24 cellular contexts compared by ENCODE assay signal in the genomic region with DNA sequence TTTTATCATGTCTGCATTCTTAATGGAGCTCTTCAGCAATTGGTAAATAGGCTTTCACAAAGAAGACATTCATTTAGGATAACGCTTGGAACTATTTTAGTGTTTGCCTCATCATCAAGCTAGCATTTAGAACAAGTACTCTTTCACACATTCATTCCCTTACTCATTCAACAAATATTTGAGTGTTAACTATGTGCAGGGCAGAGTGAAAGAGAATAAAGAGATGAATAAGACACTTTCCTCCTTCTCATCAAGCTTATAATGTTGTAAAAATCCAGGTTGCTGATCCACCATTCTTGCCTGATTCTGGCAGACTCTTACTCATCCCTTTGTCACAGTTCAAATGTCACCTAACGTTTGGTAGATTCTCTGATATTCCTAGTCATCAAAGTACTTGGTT.
A peak's percentile ranks its signal among the peaks of the same experiment; 100 is the strongest.
DNase-seq lines count a peak whose midpoint lies in the region; ATAC-seq, FAIRE-seq and TF ChIP-seq lines count a peak whose summit lies in the region.
"Had no signal": no experiment of that assay in that cellular context is flagged by ENCODE, and none has a peak within 500 bp of the region (broad histone marks: within the 10 kb centered on the region; RNA-seq: fewer than 3 reads in every experiment).

No MANE protein-coding gene starts in this region.

- H2AFZ ChIP-seq in mammary epithelial cell (ENCODE audit: low read depth, low read length), result peak overlapping the region; percentile 25
- no peak overlapping the region for H2AFZ ChIP-seq in astrocyte (ENCODE audit: low read depth, low read length)
- H2AFZ ChIP-seq in keratinocyte (ENCODE audit: control insufficient read depth, low read length), result peak overlapping the region; percentile 26

- H3K4me1 ChIP-seq in mammary epithelial cell (ENCODE audit: insufficient read depth, low read length) (peaks cover 8% of the 10 kb centered on the region), breast epithelium (no peaks in the 10 kb centered on the region), astrocyte (ENCODE audit: insufficient read depth, low read length) (no peaks in the 10 kb centered on the region), keratinocyte (ENCODE audit: control insufficient read depth, extremely low read depth, insufficient read depth, low read length) (peaks cover 11% of the 10 kb centered on the region), BE2C (no peaks in the 10 kb centered on the region)
- H3K4me1 ChIP-seq: colonic mucosa, prostate gland, SJSA1, transverse colon had no signal

- H3K9me3 ChIP-seq in mammary epithelial cell (replicated peaks; ENCODE audit: insufficient read depth, low read length) (no peaks in the 10 kb centered on the region), breast epithelium (no peaks in the 10 kb centered on the region), astrocyte (ENCODE audit: insufficient read depth, low read depth, low read length) (no peaks in the 10 kb centered on the region), keratinocyte (ENCODE audit: control insufficient read depth, low read depth, low read length) (no peaks in the 10 kb centered on the region), BE2C (no peaks in the 10 kb centered on the region)
- H3K9me3 ChIP-seq: colonic mucosa, prostate gland, transverse colon had no signal

- no peaks in the 10 kb centered on the region for H3K36me3 ChIP-seq in mammary epithelial cell (ENCODE audit: insufficient read depth, low read length)
- no peaks in the 10 kb centered on the region for H3K36me3 ChIP-seq in breast epithelium
- H3K36me3 ChIP-seq in astrocyte (ENCODE audit: insufficient read depth, low read length), result no peaks in the 10 kb centered on the region
- no peaks in the 10 kb centered on the region for H3K36me3 ChIP-seq in keratinocyte (ENCODE audit: control insufficient read depth in 2 of 2, extremely low read depth in 1 of 2, insufficient read depth in 2 of 2, low read length in 2 of 2)
- no peaks in the 10 kb centered on the region for H3K36me3 ChIP-seq in BE2C
- H3K36me3 ChIP-seq: colonic mucosa, prostate gland, SJSA1, transverse colon had no signal

- TF ChIP-seq CTCF in mammary epithelial cell (conservative IDR thresholded peaks at IDR 0.05 in 1 of 2, IDR thresholded peaks at IDR 0.05 in 1 of 2; ENCODE audit: extremely low read depth in 1 of 2, insufficient read depth in 1 of 2, low read depth in 1 of 2, low read length in 2 of 2), result no peak
- no peak for TF ChIP-seq CTCF in breast epithelium (IDR thresholded peaks at IDR 0.05)
- no peak for TF ChIP-seq CTCF in astrocyte (IDR thresholded peaks at IDR 0.05; ENCODE audit: insufficient read depth, low read depth, low read length)
- TF ChIP-seq CTCF in keratinocyte (optimal IDR thresholded peaks at IDR 0.05 in 1 of 3, IDR thresholded peaks at IDR 0.05 in 1 of 3, conservative IDR thresholded peaks at IDR 0.05 in 1 of 3; ENCODE audit: extremely low read depth in 1 of 3, insufficient read depth in 2 of 3, low read length in 3 of 3), result no peak
- TF ChIP-seq CTCF in BE2C (IDR thresholded peaks at IDR 0.05; ENCODE audit: low read depth, low read length), result no peak

- in situ Hi-C loops in mammary epithelial cell (cut with MboI; ENCODE audit: low sequenced_read_pairs in 2 of 2), result no loop called here

- dilution Hi-C loops in mammary epithelial cell (cut with HindIII; ENCODE audit: low sequenced_read_pairs), result no loop called here
- dilution Hi-C loops in keratinocyte (cut with MboI; ENCODE audit: extremely low pct_ligation_motif_present, low sequenced_read_pairs), result no loop called here

- no peaks in the 10 kb centered on the region for H3K4me1 Mint-ChIP-seq in astrocyte (ENCODE audit: low read depth, unreplicated experiment)
- H3K4me1 Mint-ChIP-seq: memory B cell, nephron had no signal

- CTCF ChIA-PET in mammary epithelial cell (lab: Charles Lee; ENCODE audit: low non-redundant PET), result no interaction called here

- FAIRE-seq in astrocyte (lab: Jason Lieb, UNC), result no peak
- FAIRE-seq in keratinocyte (lab: Jason Lieb, UNC), result peak; percentile 90
- FAIRE-seq: A204.1, endometrium, HTR-8/SVneo had no signal

- no peaks in the 10 kb centered on the region for H3K79me2 ChIP-seq in mammary epithelial cell (ENCODE audit: insufficient read depth, low read length)
- no peaks in the 10 kb centered on the region for H3K79me2 ChIP-seq in astrocyte (ENCODE audit: insufficient read depth, low read length)
- H3K79me2 ChIP-seq in keratinocyte (ENCODE audit: control insufficient read depth, insufficient read depth, low read length), result no peaks in the 10 kb centered on the region

- no peak overlapping the region for H3K4me3 ChIP-seq in mammary epithelial cell (replicated peaks in 1 of 3; ENCODE audit: insufficient read depth in 1 of 3, low read depth in 2 of 3, low read length in 3 of 3)
- no peak overlapping the region for H3K4me3 ChIP-seq in breast epithelium
- no peak overlapping the region for H3K4me3 ChIP-seq in astrocyte (ENCODE audit: insufficient read depth, low read depth, low read length)
- H3K4me3 ChIP-seq in keratinocyte (ENCODE audit: control insufficient read depth in 2 of 3, extremely low read depth in 1 of 3, insufficient read depth in 2 of 3, low read depth in 1 of 3, low read length in 3 of 3), result no peak overlapping the region
- H3K4me3 ChIP-seq in BE2C (ENCODE audit: low read depth, low read length), result no peak overlapping the region
- H3K4me3 ChIP-seq: colonic mucosa, prostate gland, SJSA1, transverse colon had no signal

- TF ChIP-seq POLR2A in breast epithelium (IDR thresholded peaks at IDR 0.05), result no peak

- H3K9me1 ChIP-seq in keratinocyte (ENCODE audit: control insufficient read depth, extremely low read depth, insufficient read depth, low read length), result no peaks in the 10 kb centered on the region

- H3K27ac ChIP-seq in mammary epithelial cell (ENCODE audit: insufficient read depth, low read depth, low read length) (peak overlapping the region; percentile 41), breast epithelium (no peak overlapping the region), astrocyte (ENCODE audit: low read depth, low read length) (peak overlapping the region; percentile 45), keratinocyte (ENCODE audit: control insufficient read depth, insufficient read depth, low read length) (no peak overlapping the region)
- H3K27ac ChIP-seq: colonic mucosa, prostate gland, SJSA1, transverse colon had no signal

- H3K27me3 ChIP-seq in mammary epithelial cell (ENCODE audit: insufficient read depth, low read length) (no peaks in the 10 kb centered on the region), breast epithelium (no peaks in the 10 kb centered on the region), astrocyte (ENCODE audit: insufficient read depth, low read length) (no peaks in the 10 kb centered on the region), keratinocyte (ENCODE audit: control insufficient read depth, extremely low read depth, insufficient read depth, low read length) (no peaks in the 10 kb centered on the region), BE2C (no peaks in the 10 kb centered on the region)
- H3K27me3 ChIP-seq: colonic mucosa, SJSA1, transverse colon had no signal

- no peak overlapping the region for H3K4me3 Mint-ChIP-seq in astrocyte (ENCODE audit: unreplicated experiment)
- H3K4me3 Mint-ChIP-seq: memory B cell, nephron had no signal

- H3K36me3 Mint-ChIP-seq in astrocyte (ENCODE audit: low read depth, unreplicated experiment), result no peaks in the 10 kb centered on the region
- H3K36me3 Mint-ChIP-seq: memory B cell had no signal

- no peak for ATAC-seq in HG02588 (IDR thresholded peaks at IDR 0.05; ENCODE audit: unreplicated experiment)

- no TSS peak for BruUV-seq in mammary epithelial cell (replicated peaks; lab: Mats Ljungman, UMichigan)

- no peaks in the 10 kb centered on the region for H3K27me3 Mint-ChIP-seq in astrocyte (ENCODE audit: low read depth, unreplicated experiment)

- H4K20me1 ChIP-seq in mammary epithelial cell (ENCODE audit: insufficient read depth, low read length), result no peaks in the 10 kb centered on the region
- H4K20me1 ChIP-seq in astrocyte (ENCODE audit: insufficient read depth, low read length), result no peaks in the 10 kb centered on the region
- H4K20me1 ChIP-seq in keratinocyte (ENCODE audit: control insufficient read depth, extremely low read depth, insufficient read depth, low read length), result no peaks in the 10 kb centered on the region

- peaks cover 1% of the 10 kb centered on the region for H3K9me3 Mint-ChIP-seq in astrocyte (ENCODE audit: unreplicated experiment)

- H3K4me2 ChIP-seq in mammary epithelial cell (ENCODE audit: insufficient read depth, low read depth, low read length), result no peak overlapping the region
- H3K4me2 ChIP-seq in astrocyte (ENCODE audit: low read length), result no peak overlapping the region
- H3K4me2 ChIP-seq in keratinocyte (ENCODE audit: control insufficient read depth, extremely low read depth, insufficient read depth, low read depth, low read length), result no peak overlapping the region

- intact Hi-C loops in mammary epithelial cell (cut with micrococcal nuclease) (loop anchor here (5.0 kb wide), 1 partner anchor 61 kb away; no protein-coding TSS in a partner anchor), breast epithelium (cut with DNase I; ENCODE audit: low total_unique reads) (no loop called here)

- no peak overlapping the region for H3K27ac Mint-ChIP-seq in astrocyte (ENCODE audit: unreplicated experiment)
- H3K27ac Mint-ChIP-seq: memory B cell, nephron had no signal

- DNase-seq in mammary epithelial cell (peak; percentile 86), breast epithelium (ENCODE audit: low spot score in 2 of 2) (no peak), astrocyte (ENCODE audit: low read depth) (peak; percentile 87), keratinocyte (ENCODE audit: low read depth, low spot score) (peak; percentile 71), NCI-H187 treated with DMSO at 0.1 percent for 48 hours (lab: John Stamatoyannopoulos, UW) (no peak), BE2C (no peak), Kasumi-1 (lab: John Stamatoyannopoulos, UW) (no peak)
- DNase-seq: activated CD4-positive, alpha-beta T cell treated with anti-CD3 and anti-CD28 coated beads for 4 hours; activated effector memory CD4-positive, alpha-beta T cell treated with Interleukin-2 at 50 U/mL for 16 hours; amniotic stem cell; colonic mucosa; NCI-H1694 treated with DMSO at 0.1 percent for 48 hours; NCI-H524; stimulated activated CD4-positive, alpha-beta T cell treated with anti-CD3 and anti-CD28 coated beads, Interleukin-15, amount 100 ng/mL, for 24 hours; stimulated activated naive CD4-positive, alpha-beta T cell; transverse colon had no signal

- H3K9ac ChIP-seq in mammary epithelial cell (ENCODE audit: insufficient read depth, low read length), result no peak overlapping the region
- H3K9ac ChIP-seq in astrocyte (ENCODE audit: low read length), result no peak overlapping the region
- no peak overlapping the region for H3K9ac ChIP-seq in keratinocyte (ENCODE audit: control insufficient read depth, extremely low read depth, insufficient read depth, low read length)

- 2% methylated on average over 2 of the region's 2 CpGs for WGBS in mammary epithelial cell (ENCODE audit: low coverage, missing lambda C conversion rate)

Comparison
In these comparisons a context has a peak if more than half of its experiments do, and no peak if none do; other contexts are left out.
1. DNase-seq: peak in mammary epithelial cell (single experiment), astrocyte (single experiment) and keratinocyte (single experiment); none in breast epithelium (0 of 2), NCI-H187 treated with DMSO at 0.1 percent for 48 hours (single experiment), BE2C (single experiment) and Kasumi-1 (0 of 2).
2. H3K27ac ChIP-seq: peak in mammary epithelial cell (single experiment) and astrocyte (single experiment); none in breast epithelium (0 of 2) and keratinocyte (single experiment).